In the genomic region with DNA sequence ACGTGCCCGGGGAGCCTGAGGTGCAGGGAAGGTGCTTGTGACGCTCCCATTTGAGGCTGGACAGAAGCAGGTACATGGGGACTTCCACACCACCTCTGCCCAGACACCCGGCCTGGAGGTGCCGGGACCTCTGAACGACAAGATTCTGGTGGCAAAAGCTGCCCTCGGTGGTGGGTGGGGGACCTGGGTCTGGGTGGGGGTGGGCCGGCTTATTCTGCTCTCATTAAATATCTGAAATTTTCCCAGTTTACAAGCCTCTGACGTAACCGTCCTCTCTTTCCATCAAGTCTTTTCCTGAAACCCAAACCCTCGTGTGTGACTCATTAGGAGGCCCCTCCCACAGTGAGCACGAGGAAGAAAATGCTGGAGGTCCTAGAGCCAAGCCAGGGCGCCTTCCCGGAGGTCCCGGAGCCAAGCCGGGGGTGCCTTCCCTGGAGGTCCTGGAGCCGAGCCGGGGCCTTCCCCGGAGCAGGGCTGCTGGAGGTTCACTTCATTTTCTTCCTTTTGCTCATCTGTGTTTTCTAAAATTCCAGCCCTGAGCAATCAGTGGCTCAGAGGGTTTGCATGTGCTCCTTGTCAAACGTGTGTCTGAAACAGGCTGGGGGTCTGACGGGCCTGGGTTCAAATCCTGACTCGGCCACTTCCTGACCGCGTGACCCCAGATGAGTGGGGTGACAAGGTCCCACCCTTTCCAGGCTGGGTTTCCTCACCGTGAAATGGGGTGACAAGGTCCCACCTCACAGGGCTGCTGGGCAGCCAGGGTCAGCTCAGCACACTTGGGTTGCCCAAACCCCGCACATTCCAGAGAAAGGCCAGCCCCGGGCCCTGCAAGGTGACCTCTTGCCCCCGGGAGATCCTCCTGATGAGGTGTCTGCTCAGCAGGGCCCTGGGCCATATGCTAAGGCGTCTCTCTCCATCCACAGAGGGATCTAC, we compare ENCODE assay signal across 11 cellular contexts. TPM values are rescaled to one million over a fixed set of nuclear protein-coding genes. Genes with fewer than 3 reads are reported as not detected.
DNase-seq lines count a peak whose midpoint lies in the region; ATAC-seq, FAIRE-seq and TF ChIP-seq lines count a peak whose summit lies in the region.
"Had no signal": no experiment of that assay in that cellular context is flagged by ENCODE, and none has a peak within 500 bp of the region (broad histone marks: within the 10 kb centered on the region; RNA-seq: fewer than 3 reads in every experiment).

No MANE protein-coding gene starts in this region.

- in situ Hi-C loops in HAP-1 (cut with MboI; ENCODE audit: low sequenced_read_pairs) = no loop called here

- peaks cover 25% of the 10 kb centered on the region for H3K4me1 ChIP-seq in lower lobe of right lung
- no peaks in the 10 kb centered on the region for H3K4me1 ChIP-seq in urinary bladder (ENCODE audit: insufficient read depth)
- peaks cover 8% of the 10 kb centered on the region for H3K4me1 ChIP-seq in HAP-1

- H3K27ac ChIP-seq in lower lobe of right lung (peak overlapping the region; percentile 62), urinary bladder (ENCODE audit: low read depth) (peak overlapping the region; percentile 83)

- DNase-seq in activated CD4-positive, alpha-beta T cell treated with anti-CD3 and anti-CD28 coated beads, Interleukin-2, amount 10 ng/mL, durations not matched to agents 7 days and 5 days = no peak
- DNase-seq in activated CD4-positive, alpha-beta T cell treated with anti-CD3 and anti-CD28 coated beads for 36 hours = no peak
- peak; percentile 82 for DNase-seq in bronchial epithelial cell (ENCODE audit: low read depth)
- DNase-seq in lower lobe of right lung = no peak
- no peak for DNase-seq in HAP-1 (ENCODE audit: low spot score in 2 of 2)
- DNase-seq in activated CD4-positive, alpha-beta memory T cell treated with anti-CD3 and anti-CD28 coated beads, Interleukin-2, amount 10 ng/mL, durations not matched to agents 7 days and 5 days = no peak
- DNase-seq: CD4-positive, alpha-beta T cell; stimulated activated naive CD8-positive, alpha-beta T cell treated with anti-CD3 and anti-CD28 coated beads, Interleukin-15, Interleukin-2, amounts not matched to agents 100 U/mL and 50 U/mL, for 24 hours had no signal

- no peak for FAIRE-seq in bronchial epithelial cell (lab: Jason Lieb, UNC)
- FAIRE-seq: TTC549 had no signal

- ATAC-seq in activated CD4-positive, alpha-beta T cell treated with anti-CD3 and anti-CD28 coated beads for 36 hours = no peak
- ATAC-seq in lower lobe of right lung (peak; percentile 21 to 32), HG03045 (IDR thresholded peaks at IDR 0.05; ENCODE audit: unreplicated experiment) (no peak)
- ATAC-seq: stimulated activated naive CD8-positive, alpha-beta T cell treated with anti-CD3 and anti-CD28 coated beads, Interleukin-15, Interleukin-2, amounts not matched to agents 100 U/mL and 50 U/mL, for 24 hours had no signal

- no peaks in the 10 kb centered on the region for H3K9me3 Mint-ChIP-seq in activated CD4-positive, alpha-beta T cell treated with anti-CD3 and anti-CD28 coated beads, Interleukin-2, amount 10 ng/mL, durations not matched to agents 7 days and 5 days
- H3K9me3 Mint-ChIP-seq in activated CD4-positive, alpha-beta T cell treated with anti-CD3 and anti-CD28 coated beads for 36 hours (ENCODE audit: low read depth) = no peaks in the 10 kb centered on the region
- H3K9me3 Mint-ChIP-seq in activated CD4-positive, alpha-beta memory T cell treated with anti-CD3 and anti-CD28 coated beads, Interleukin-2, amount 10 ng/mL, durations not matched to agents 7 days and 5 days = no peaks in the 10 kb centered on the region
- H3K9me3 Mint-ChIP-seq: CD4-positive, alpha-beta T cell had no signal

- no peak for TF ChIP-seq CTCF in bronchial epithelial cell (IDR thresholded peaks at IDR 0.05; ENCODE audit: insufficient read depth, low read length, severe bottlenecking)
- no peak for TF ChIP-seq CTCF in lower lobe of right lung (IDR thresholded peaks at IDR 0.05)

- H3K36me3 Mint-ChIP-seq in activated CD4-positive, alpha-beta T cell treated with anti-CD3 and anti-CD28 coated beads, Interleukin-2, amount 10 ng/mL, durations not matched to agents 7 days and 5 days (ENCODE audit: low read depth) = peaks cover 22% of the 10 kb centered on the region
- peaks cover 9% of the 10 kb centered on the region for H3K36me3 Mint-ChIP-seq in activated CD4-positive, alpha-beta T cell treated with anti-CD3 and anti-CD28 coated beads for 36 hours (ENCODE audit: low read depth)
- H3K36me3 Mint-ChIP-seq in activated CD4-positive, alpha-beta memory T cell treated with anti-CD3 and anti-CD28 coated beads, Interleukin-2, amount 10 ng/mL, durations not matched to agents 7 days and 5 days (ENCODE audit: low read depth) = peaks cover 23% of the 10 kb centered on the region

- peak overlapping the region; percentile 64 for H3K27ac Mint-ChIP-seq in activated CD4-positive, alpha-beta T cell treated with anti-CD3 and anti-CD28 coated beads, Interleukin-2, amount 10 ng/mL, durations not matched to agents 7 days and 5 days
- no peak overlapping the region for H3K27ac Mint-ChIP-seq in activated CD4-positive, alpha-beta T cell treated with anti-CD3 and anti-CD28 coated beads for 36 hours
- H3K27ac Mint-ChIP-seq in activated CD4-positive, alpha-beta memory T cell treated with anti-CD3 and anti-CD28 coated beads, Interleukin-2, amount 10 ng/mL, durations not matched to agents 7 days and 5 days = no peak overlapping the region

- WGBS in urinary bladder = 45% methylated on average over 29 of the region's 29 CpGs

- H3K4me3 ChIP-seq in bronchial epithelial cell (ENCODE audit: low read depth, low read length) (no peak overlapping the region), lower lobe of right lung (no peak overlapping the region), urinary bladder (ENCODE audit: low read depth, low read length) (no peak overlapping the region), HAP-1 (no peak overlapping the region)

- CTCF ChIA-PET in activated CD4-positive, alpha-beta T cell treated with anti-CD3 and anti-CD28 coated beads, Interleukin-2, amount 10 ng/mL, durations not matched to agents 7 days and 5 days (lab: Charles Lee) = no interaction called here
- CTCF ChIA-PET in activated CD4-positive, alpha-beta T cell treated with anti-CD3 and anti-CD28 coated beads for 36 hours (lab: Charles Lee) = no interaction called here
- CTCF ChIA-PET in activated CD4-positive, alpha-beta memory T cell treated with anti-CD3 and anti-CD28 coated beads, Interleukin-2, amount 10 ng/mL, durations not matched to agents 7 days and 5 days (lab: Charles Lee) = no interaction called here

- no peaks in the 10 kb centered on the region for H3K27me3 Mint-ChIP-seq in activated CD4-positive, alpha-beta T cell treated with anti-CD3 and anti-CD28 coated beads, Interleukin-2, amount 10 ng/mL, durations not matched to agents 7 days and 5 days
- no peaks in the 10 kb centered on the region for H3K27me3 Mint-ChIP-seq in activated CD4-positive, alpha-beta T cell treated with anti-CD3 and anti-CD28 coated beads for 36 hours
- no peaks in the 10 kb centered on the region for H3K27me3 Mint-ChIP-seq in activated CD4-positive, alpha-beta memory T cell treated with anti-CD3 and anti-CD28 coated beads, Interleukin-2, amount 10 ng/mL, durations not matched to agents 7 days and 5 days
- H3K27me3 Mint-ChIP-seq: CD4-positive, alpha-beta T cell had no signal

- no peak overlapping the region for H3K4me3 Mint-ChIP-seq in activated CD4-positive, alpha-beta T cell treated with anti-CD3 and anti-CD28 coated beads, Interleukin-2, amount 10 ng/mL, durations not matched to agents 7 days and 5 days
- no peak overlapping the region for H3K4me3 Mint-ChIP-seq in activated CD4-positive, alpha-beta T cell treated with anti-CD3 and anti-CD28 coated beads for 36 hours
- H3K4me3 Mint-ChIP-seq in activated CD4-positive, alpha-beta memory T cell treated with anti-CD3 and anti-CD28 coated beads, Interleukin-2, amount 10 ng/mL, durations not matched to agents 7 days and 5 days = no peak overlapping the region

- no peaks in the 10 kb centered on the region for H3K9me3 ChIP-seq in lower lobe of right lung
- H3K9me3 ChIP-seq in HAP-1 = no peaks in the 10 kb centered on the region

- H3K4me1 Mint-ChIP-seq in activated CD4-positive, alpha-beta T cell treated with anti-CD3 and anti-CD28 coated beads, Interleukin-2, amount 10 ng/mL, durations not matched to agents 7 days and 5 days = peaks cover 13% of the 10 kb centered on the region
- H3K4me1 Mint-ChIP-seq in activated CD4-positive, alpha-beta T cell treated with anti-CD3 and anti-CD28 coated beads for 36 hours = peaks cover 12% of the 10 kb centered on the region
- H3K4me1 Mint-ChIP-seq in activated CD4-positive, alpha-beta memory T cell treated with anti-CD3 and anti-CD28 coated beads, Interleukin-2, amount 10 ng/mL, durations not matched to agents 7 days and 5 days = peaks cover 13% of the 10 kb centered on the region

- POLR2A ChIA-PET in activated CD4-positive, alpha-beta T cell treated with anti-CD3 and anti-CD28 coated beads, Interleukin-2, amount 10 ng/mL, durations not matched to agents 7 days and 5 days (lab: Charles Lee) = no interaction called here
- POLR2A ChIA-PET in activated CD4-positive, alpha-beta T cell treated with anti-CD3 and anti-CD28 coated beads for 36 hours (lab: Charles Lee) = no interaction called here
- POLR2A ChIA-PET in activated CD4-positive, alpha-beta memory T cell treated with anti-CD3 and anti-CD28 coated beads, Interleukin-2, amount 10 ng/mL, durations not matched to agents 7 days and 5 days (lab: Charles Lee) = no interaction called here

- H3K27me3 ChIP-seq in bronchial epithelial cell (ENCODE audit: control insufficient read depth, insufficient read depth, low read length) (no peaks in the 10 kb centered on the region), lower lobe of right lung (ENCODE audit: low read depth) (no peaks in the 10 kb centered on the region), HAP-1 (ENCODE audit: low read depth) (no peaks in the 10 kb centered on the region)

- H3K36me3 ChIP-seq in bronchial epithelial cell (ENCODE audit: control insufficient read depth, insufficient read depth, low read length) (peaks cover 9% of the 10 kb centered on the region), lower lobe of right lung (peaks cover 23% of the 10 kb centered on the region), urinary bladder (ENCODE audit: insufficient read depth) (peaks cover 2% of the 10 kb centered on the region), HAP-1 (replicated peaks) (peaks cover 56% of the 10 kb centered on the region)

- intact Hi-C loops in activated CD4-positive, alpha-beta T cell treated with anti-CD3 and anti-CD28 coated beads for 36 hours (cut with DNase I, micrococcal nuclease) = no loop called here
- intact Hi-C loops in lower lobe of right lung (cut with DNase I) = no loop called here

RNA-seq across cellular contexts. Expression of gene CFD, which starts 10.0 kb away (rescaled TPM):
- total RNA-seq in activated CD4-positive, alpha-beta T cell treated with anti-CD3 and anti-CD28 coated beads, Interleukin-2, amount 10 ng/mL, durations not matched to agents 7 days and 5 days = 1 to 10 TPM; 1.5 to 1.6 TPM
- 1 to 10 TPM in 1 of 2 experiments, under 1 TPM in 1; 0.79 to 1.5 TPM for total RNA-seq in activated CD4-positive, alpha-beta T cell treated with anti-CD3 and anti-CD28 coated beads for 36 hours
- total RNA-seq in bronchial epithelial cell (1.2 and 4.2 TPM in 2 replicates), lower lobe of right lung (282 TPM), urinary bladder (84.4 TPM)
- 2,164 TPM for polyA plus RNA-seq in urinary bladder
- total RNA-seq in activated CD4-positive, alpha-beta memory T cell treated with anti-CD3 and anti-CD28 coated beads, Interleukin-2, amount 10 ng/mL, durations not matched to agents 7 days and 5 days = 1 to 10 TPM in 1 of 2 experiments, under 1 TPM in 1; 0.78 to 1.6 TPM

RNA-seq across cellular contexts. Expression of gene ELANE, which starts 17.4 kb away (rescaled TPM):
- not detected for total RNA-seq in activated CD4-positive, alpha-beta T cell treated with anti-CD3 and anti-CD28 coated beads, Interleukin-2, amount 10 ng/mL, durations not matched to agents 7 days and 5 days
- total RNA-seq in activated CD4-positive, alpha-beta T cell treated with anti-CD3 and anti-CD28 coated beads for 36 hours = not detected
- total RNA-seq in bronchial epithelial cell (not detected in 2 replicates), lower lobe of right lung (0.97 TPM), urinary bladder (not detected)
- polyA plus RNA-seq in urinary bladder = 5.7 TPM
- not detected for total RNA-seq in activated CD4-positive, alpha-beta memory T cell treated with anti-CD3 and anti-CD28 coated beads, Interleukin-2, amount 10 ng/mL, durations not matched to agents 7 days and 5 days
- total RNA-seq: CD4-positive, alpha-beta T cell had no signal

RNA-seq across cellular contexts. Expression of gene MED16, which starts 23.5 kb away (rescaled TPM):
- total RNA-seq in activated CD4-positive, alpha-beta T cell treated with anti-CD3 and anti-CD28 coated beads, Interleukin-2, amount 10 ng/mL, durations not matched to agents 7 days and 5 days = 10 to 100 TPM; 72.5 to 88.1 TPM
- 10 to 100 TPM; 52.6 to 70.3 TPM for total RNA-seq in activated CD4-positive, alpha-beta T cell treated with anti-CD3 and anti-CD28 coated beads for 36 hours
- 9.2 and 12.1 TPM in 2 replicates for total RNA-seq in bronchial epithelial cell
- total RNA-seq in lower lobe of right lung = 46.1 TPM
- total RNA-seq in urinary bladder = 21.2 TPM
- 59.8 TPM for polyA plus RNA-seq in urinary bladder
- 10 to 100 TPM; 62.2 to 64.0 TPM for total RNA-seq in activated CD4-positive, alpha-beta memory T cell treated with anti-CD3 and anti-CD28 coated beads, Interleukin-2, amount 10 ng/mL, durations not matched to agents 7 days and 5 days

RNA-seq across cellular contexts. Expression of gene RNU6-9, which starts 23.8 kb away (rescaled TPM):
- total RNA-seq in activated CD4-positive, alpha-beta T cell treated with anti-CD3 and anti-CD28 coated beads, Interleukin-2, amount 10 ng/mL, durations not matched to agents 7 days and 5 days = not detected
- not detected for total RNA-seq in activated CD4-positive, alpha-beta T cell treated with anti-CD3 and anti-CD28 coated beads for 36 hours
- total RNA-seq in bronchial epithelial cell (not detected in 2 replicates), lower lobe of right lung (not detected), urinary bladder (not detected)
- not detected for polyA plus RNA-seq in urinary bladder
- total RNA-seq in activated CD4-positive, alpha-beta memory T cell treated with anti-CD3 and anti-CD28 coated beads, Interleukin-2, amount 10 ng/mL, durations not matched to agents 7 days and 5 days = not detected
- total RNA-seq: CD4-positive, alpha-beta T cell had no signal

RNA-seq across cellular contexts. Expression of gene PRTN3, which starts 28.7 kb away (rescaled TPM):
- total RNA-seq in activated CD4-positive, alpha-beta T cell treated with anti-CD3 and anti-CD28 coated beads, Interleukin-2, amount 10 ng/mL, durations not matched to agents 7 days and 5 days = not detected
- total RNA-seq in activated CD4-positive, alpha-beta T cell treated with anti-CD3 and anti-CD28 coated beads for 36 hours = not detected
- total RNA-seq in bronchial epithelial cell (not detected in 2 replicates), lower lobe of right lung (not detected), urinary bladder (0.26 TPM)
- polyA plus RNA-seq in urinary bladder = 0.08 TPM
- total RNA-seq in activated CD4-positive, alpha-beta memory T cell treated with anti-CD3 and anti-CD28 coated beads, Interleukin-2, amount 10 ng/mL, durations not matched to agents 7 days and 5 days = not detected
- total RNA-seq: CD4-positive, alpha-beta T cell had no signal

Comparison
In these comparisons a context has a peak if more than half of its experiments do, and no peak if none do; other contexts are left out.
1. ATAC-seq: peak in lower lobe of right lung (2 of 2); none in activated CD4-positive, alpha-beta T cell treated with anti-CD3 and anti-CD28 coated beads for 36 hours (single experiment) and HG03045 (single experiment).
2. RNA of gene CFD, which starts 10.0 kb away (total RNA-seq): 282 TPM in lower lobe of right lung (single experiment) and 84.4 TPM in urinary bladder (single experiment); 1.2 to 4.2 TPM in bronchial epithelial cell, 0.78 to 1.6 TPM in activated CD4-positive, alpha-beta memory T cell treated with anti-CD3 and anti-CD28 coated beads, Interleukin-2, amount 10 ng/mL, durations not matched to agents 7 days and 5 days, 1.5 to 1.6 TPM in activated CD4-positive, alpha-beta T cell treated with anti-CD3 and anti-CD28 coated beads, Interleukin-2, amount 10 ng/mL, durations not matched to agents 7 days and 5 days and 0.79 to 1.5 TPM in activated CD4-positive, alpha-beta T cell treated with anti-CD3 and anti-CD28 coated beads for 36 hours; every median in the first group is over 10 times any median in the second.